In the genomic region with DNA sequence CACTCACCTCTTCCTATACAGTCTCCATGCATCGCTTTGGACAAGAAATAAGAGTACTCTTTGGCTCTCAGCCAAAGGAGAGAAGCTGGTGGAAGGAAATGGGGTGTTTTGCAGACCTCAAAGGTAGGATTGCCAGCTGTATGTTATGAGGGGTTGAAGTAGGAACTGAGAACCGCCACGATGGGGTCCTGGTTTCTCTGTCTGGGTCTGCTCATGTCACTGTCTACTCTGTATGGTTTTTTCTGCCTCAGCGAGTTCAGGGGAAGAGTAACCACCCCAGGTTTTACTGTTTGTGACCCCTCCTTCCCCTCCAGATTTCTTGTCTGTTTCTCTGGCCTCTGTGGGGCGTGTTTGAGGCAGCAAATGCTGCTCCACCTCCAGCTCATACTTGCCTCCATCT, we compare ENCODE assay signal across 26 cellular contexts. TPM values are rescaled to one million over a fixed set of nuclear protein-coding genes. Genes with fewer than 3 reads are reported as not detected.
DNase-seq lines count a peak whose midpoint lies in the region; ATAC-seq and TF ChIP-seq lines count a peak whose summit lies in the region.
"Had no signal": no experiment of that assay in that cellular context is flagged by ENCODE, and none has a peak within 500 bp of the region (broad histone marks: within the 10 kb centered on the region; RNA-seq: fewer than 3 reads in every experiment).

No MANE protein-coding gene starts in this region.

- H3K9me2 ChIP-seq in Loucy (replicated peaks; ENCODE audit: low read depth, low read length): no peaks in the 10 kb centered on the region
- H3K9me2 ChIP-seq: SK-N-SH had no signal

- H2AFZ ChIP-seq in Loucy (ENCODE audit: low read length) (no peak overlapping the region), neural progenitor cell (replicated peaks) (no peak overlapping the region)

- peaks cover 14% of the 10 kb centered on the region; the same call in 1 of the 2 replicates for H3K36me3 ChIP-seq in Loucy (ENCODE audit: insufficient read depth, low read length)
- H3K36me3 ChIP-seq in neural progenitor cell: no peaks in the 10 kb centered on the region
- H3K36me3 ChIP-seq in CD4-positive, alpha-beta memory T cell (ENCODE audit: insufficient read depth, low read length): peaks cover 47% of the 10 kb centered on the region

- H3K4me1 Mint-ChIP-seq in activated naive CD4-positive, alpha-beta T cell treated with anti-CD3 and anti-CD28 coated beads, Interleukin-2, amount 50 U/mL, for 24 hours: peaks cover 40% of the 10 kb centered on the region
- H3K4me1 Mint-ChIP-seq in endothelial cell (ENCODE audit: unreplicated experiment) (peaks cover 10% of the 10 kb centered on the region), neural progenitor cell (peaks cover 12% of the 10 kb centered on the region)
- peaks cover 17 to 51% (median 36%) of the 10 kb centered on the region in 4 donors for H3K4me1 Mint-ChIP-seq in CD4-positive, alpha-beta memory T cell

- POLR2A ChIA-PET in CD4-positive, alpha-beta memory T cell (lab: Charles Lee; ENCODE audit: partially characterized antibody): no interaction called here

- intact Hi-C loops in CD4-positive, alpha-beta memory T cell (cut with micrococcal nuclease): no loop called here

- no peak overlapping the region for H3K27ac Mint-ChIP-seq in activated naive CD4-positive, alpha-beta T cell treated with anti-CD3 and anti-CD28 coated beads, Interleukin-2, amount 50 U/mL, for 24 hours
- H3K27ac Mint-ChIP-seq in endothelial cell (ENCODE audit: unreplicated experiment): no peak overlapping the region
- no peak overlapping the region for H3K27ac Mint-ChIP-seq in neural progenitor cell
- H3K27ac Mint-ChIP-seq in CD4-positive, alpha-beta memory T cell: peak overlapping the region in 3 of 7 donors; percentile 52 to 65 (median 58)

- H3F3A ChIP-seq in Loucy (ENCODE audit: low read depth) (no peaks in the 10 kb centered on the region), neural progenitor cell (ENCODE audit: low read depth) (peaks cover 5% of the 10 kb centered on the region)

- no peaks in the 10 kb centered on the region for H3K27me3 Mint-ChIP-seq in activated naive CD4-positive, alpha-beta T cell treated with anti-CD3 and anti-CD28 coated beads, Interleukin-2, amount 50 U/mL, for 24 hours
- H3K27me3 Mint-ChIP-seq in endothelial cell (ENCODE audit: unreplicated experiment): peaks cover 6% of the 10 kb centered on the region
- no peaks in the 10 kb centered on the region for H3K27me3 Mint-ChIP-seq in neural progenitor cell (ENCODE audit: insufficient read depth, low read depth)
- H3K27me3 Mint-ChIP-seq in CD4-positive, alpha-beta memory T cell: no peaks in the 10 kb centered on the region

- H3K4me3 ChIP-seq in Loucy (ENCODE audit: low read length, poor library complexity, severe bottlenecking) (no peak overlapping the region), neural progenitor cell (no peak overlapping the region)
- no peak overlapping the region for H3K4me3 ChIP-seq in CD4-positive, alpha-beta memory T cell (ENCODE audit: low read length in 2 of 2)

- peaks cover 5% of the 10 kb centered on the region for H3K9me3 Mint-ChIP-seq in activated naive CD4-positive, alpha-beta T cell treated with anti-CD3 and anti-CD28 coated beads, Interleukin-2, amount 50 U/mL, for 24 hours
- no peaks in the 10 kb centered on the region for H3K9me3 Mint-ChIP-seq in endothelial cell (ENCODE audit: unreplicated experiment)
- H3K9me3 Mint-ChIP-seq in neural progenitor cell: no peaks in the 10 kb centered on the region
- H3K9me3 Mint-ChIP-seq in CD4-positive, alpha-beta memory T cell: peaks cover 0 to 3% (median 0%) of the 10 kb centered on the region in 8 donors

- H4K20me1 ChIP-seq in Loucy (ENCODE audit: insufficient read depth, low read length, poor library complexity, severe bottlenecking): no peaks in the 10 kb centered on the region
- H4K20me1 ChIP-seq in neural progenitor cell (ENCODE audit: low read depth): no peaks in the 10 kb centered on the region

- H3K36me3 Mint-ChIP-seq in activated naive CD4-positive, alpha-beta T cell treated with anti-CD3 and anti-CD28 coated beads, Interleukin-2, amount 50 U/mL, for 24 hours: peaks cover 43% of the 10 kb centered on the region
- H3K36me3 Mint-ChIP-seq in endothelial cell (ENCODE audit: low read depth, unreplicated experiment) (peaks cover 23% of the 10 kb centered on the region), neural progenitor cell (peaks cover 8% of the 10 kb centered on the region)
- peaks cover 49 to 60% of the 10 kb centered on the region in 2 donors for H3K36me3 Mint-ChIP-seq in CD4-positive, alpha-beta memory T cell

- H3K4me2 ChIP-seq in Loucy (ENCODE audit: low read depth, low read length, poor library complexity, severe bottlenecking): peak overlapping the region; percentile 24
- H3K4me2 ChIP-seq in neural progenitor cell: no peak overlapping the region
- H3K4me2 ChIP-seq: SK-N-SH had no signal

- no peak overlapping the region for H3K27ac ChIP-seq in neural progenitor cell
- no peak overlapping the region for H3K27ac ChIP-seq in CD4-positive, alpha-beta memory T cell (ENCODE audit: low read depth, low read length)
- H3K27ac ChIP-seq: HL-60 had no signal

- no peak for DNase-seq in activated naive CD4-positive, alpha-beta T cell treated with Interleukin-2 at 50 U/mL for 16 hours
- DNase-seq in endothelial cell (ENCODE audit: low spot score) (no peak), neural progenitor cell (ENCODE audit: low spot score) (no peak), DMS 273 treated with DMSO at 0.1 percent for 48 hours (lab: John Stamatoyannopoulos, UW) (no peak)
- DNase-seq in CD4-positive, alpha-beta memory T cell: no peak
- DNase-seq: 8988T, ACHN, DMS53, Karpas-422, NCI-H1092 treated with DMSO at 0.1 percent for 48 hours, NCI-H1436, NCI-H187, NCI-H2081 treated with DMSO at 0.1 percent for 48 hours, NCI-H2171, NCI-H226, NCI-H510A, NCI-H69, SIG-M5, SK-N-SH had no signal

- CTCF ChIA-PET in CD4-positive, alpha-beta memory T cell (lab: Charles Lee; ENCODE audit: partially characterized antibody): no interaction called here

- no peak for ATAC-seq in GM18520 (IDR thresholded peaks at IDR 0.05; ENCODE audit: unreplicated experiment)
- ATAC-seq: HCT116, Panc1 had no signal

- H3K4me3 Mint-ChIP-seq in activated naive CD4-positive, alpha-beta T cell treated with anti-CD3 and anti-CD28 coated beads, Interleukin-2, amount 50 U/mL, for 24 hours: peak overlapping the region; percentile 19
- H3K4me3 Mint-ChIP-seq in endothelial cell (ENCODE audit: unreplicated experiment): peak overlapping the region; percentile 50
- H3K4me3 Mint-ChIP-seq in neural progenitor cell: peak overlapping the region; percentile 33
- H3K4me3 Mint-ChIP-seq in CD4-positive, alpha-beta memory T cell: no peak overlapping the region

- TF ChIP-seq CTCF in Loucy (conservative IDR thresholded peaks at IDR 0.05; ENCODE audit: low read length) (no peak), endothelial cell (IDR thresholded peaks at IDR 0.05; ENCODE audit: unreplicated experiment) (no peak), neural progenitor cell (IDR thresholded peaks at IDR 0.05) (no peak)

- no peaks in the 10 kb centered on the region for H3K9me3 ChIP-seq in Loucy (ENCODE audit: insufficient read depth, low read depth, low read length)
- H3K9me3 ChIP-seq in neural progenitor cell (ENCODE audit: low read depth): no peaks in the 10 kb centered on the region
- H3K9me3 ChIP-seq in CD4-positive, alpha-beta memory T cell (ENCODE audit: control insufficient read depth in 1 of 2, low read length in 2 of 2): no peaks in the 10 kb centered on the region
- H3K9me3 ChIP-seq: SK-N-SH had no signal

- H3K79me2 ChIP-seq in Loucy (ENCODE audit: insufficient read depth, low read length) (peaks cover 40% of the 10 kb centered on the region), neural progenitor cell (ENCODE audit: low read depth) (peaks cover 34% of the 10 kb centered on the region)

- H3K4me1 ChIP-seq in Loucy (ENCODE audit: insufficient read depth, low read length, poor library complexity, severe bottlenecking) (peaks cover 23% of the 10 kb centered on the region), neural progenitor cell (no peaks in the 10 kb centered on the region)
- H3K4me1 ChIP-seq in CD4-positive, alpha-beta memory T cell (ENCODE audit: insufficient read depth, low read length): peaks cover 32% of the 10 kb centered on the region

- H3K9ac ChIP-seq in Loucy (ENCODE audit: low read depth, low read length, poor library complexity, severe bottlenecking): no peak overlapping the region
- H3K9ac ChIP-seq in neural progenitor cell: no peak overlapping the region
- H3K9ac ChIP-seq: SK-N-SH had no signal

- H3K27me3 ChIP-seq in Loucy (ENCODE audit: insufficient read depth, low read length, poor library complexity, severe bottlenecking): no peaks in the 10 kb centered on the region
- H3K27me3 ChIP-seq in neural progenitor cell: no peaks in the 10 kb centered on the region
- H3K27me3 ChIP-seq in CD4-positive, alpha-beta memory T cell (ENCODE audit: insufficient read depth, low read length): no peaks in the 10 kb centered on the region

RNA-seq across cellular contexts. Expression of gene ZNF805, which starts 4.1 kb away (rescaled TPM):
- 20.4 TPM for total RNA-seq in endothelial cell (ENCODE audit: unreplicated experiment)
- 12.0 and 12.6 TPM in 2 replicates for total RNA-seq in neural progenitor cell (ENCODE audit: low replicate concordance)
- total RNA-seq in CD4-positive, alpha-beta memory T cell: 10 to 100 TPM; 19.7 to 21.6 TPM
- polyA plus RNA-seq in CD4-positive, alpha-beta memory T cell: 1 to 10 TPM; 2.7 to 5.6 TPM

RNA-seq across cellular contexts. Expression of gene AURKC, which starts 13.7 kb away (rescaled TPM):
- total RNA-seq in endothelial cell (ENCODE audit: unreplicated experiment): 3.2 TPM
- total RNA-seq in neural progenitor cell (ENCODE audit: low replicate concordance): 3.3 and 8.8 TPM in 2 replicates
- under 1 TPM; 0.67 to 0.81 TPM for total RNA-seq in CD4-positive, alpha-beta memory T cell
- under 1 TPM; 0.29 to 0.54 TPM for polyA plus RNA-seq in CD4-positive, alpha-beta memory T cell
- total RNA-seq: G401 had no signal

RNA-seq across cellular contexts. Expression of gene ZNF460, which starts 35.8 kb away (rescaled TPM):
- 51.2 TPM for total RNA-seq in endothelial cell (ENCODE audit: unreplicated experiment)
- total RNA-seq in neural progenitor cell (ENCODE audit: low replicate concordance): 47.5 and 52.7 TPM in 2 replicates
- 10 to 100 TPM; 60.2 to 69.6 TPM for total RNA-seq in CD4-positive, alpha-beta memory T cell
- 1 to 10 TPM; 4.4 to 4.8 TPM for polyA plus RNA-seq in CD4-positive, alpha-beta memory T cell

RNA-seq across cellular contexts. Expression of gene ZNF264, which starts 53.2 kb away (rescaled TPM):
- total RNA-seq in endothelial cell (ENCODE audit: unreplicated experiment): 29.0 TPM
- total RNA-seq in neural progenitor cell (ENCODE audit: low replicate concordance): 26.9 and 36.2 TPM in 2 replicates
- 10 to 100 TPM; 62.5 to 64.1 TPM for total RNA-seq in CD4-positive, alpha-beta memory T cell
- polyA plus RNA-seq in CD4-positive, alpha-beta memory T cell: 10 to 100 TPM; 12.6 to 13.3 TPM

Comparison
In these comparisons a context has a peak if more than half of its experiments do, and no peak if none do; other contexts are left out.
1. H3K4me3 Mint-ChIP-seq: peak in activated naive CD4-positive, alpha-beta T cell treated with anti-CD3 and anti-CD28 coated beads, Interleukin-2, amount 50 U/mL, for 24 hours (single experiment), endothelial cell (single experiment) and neural progenitor cell (single experiment); none in CD4-positive, alpha-beta memory T cell (0 of 8).